In genomic region chr9:113350338-113350672, GRCh38 we compare ENCODE assay signal across 9 cellular contexts. TPM values are rescaled to one million over a fixed set of nuclear protein-coding genes. Genes with fewer than 3 reads are reported as not detected.
A peak's percentile ranks its signal among the peaks of the same experiment; 100 is the strongest.
DNase-seq lines count a peak whose midpoint lies in the region; ATAC-seq and TF ChIP-seq lines count a peak whose summit lies in the region.
"Had no signal": no experiment of that assay in that cellular context is flagged by ENCODE, and none has a peak within 500 bp of the region (broad histone marks: within the 10 kb centered on the region; RNA-seq: fewer than 3 reads in every experiment).

No MANE protein-coding gene starts in this region.

- H3K27me3 ChIP-seq in mucosa of stomach (ENCODE audit: control insufficient read depth, insufficient read depth, low read length) = peaks cover 5% of the 10 kb centered on the region
- H3K27me3 ChIP-seq in osteoblast (ENCODE audit: insufficient read depth, low read length) = peaks cover 57% of the 10 kb centered on the region
- H3K27me3 ChIP-seq: ovary had no signal

- H3K36me3 Mint-ChIP-seq in activated naive CD8-positive, alpha-beta T cell treated with anti-CD3 and anti-CD28 coated beads for 36 hours = peaks cover 4% of the 10 kb centered on the region

- peak overlapping the region; percentile 58 for H3K4me3 ChIP-seq in mucosa of stomach (ENCODE audit: low read length)
- H3K4me3 ChIP-seq in osteoblast (ENCODE audit: insufficient read depth, low read length) = no peak overlapping the region

- no peak for TF ChIP-seq CTCF in C4-2B (conservative IDR thresholded peaks at IDR 0.05)
- TF ChIP-seq CTCF in osteoblast (IDR thresholded peaks at IDR 0.05; ENCODE audit: extremely low read depth, low read depth, low read length) = no peak

- ATAC-seq in GM21529 (IDR thresholded peaks at IDR 0.05; ENCODE audit: unreplicated experiment) = peak; percentile 22
- ATAC-seq in HG02981 (IDR thresholded peaks at IDR 0.05; ENCODE audit: unreplicated experiment) = no peak

- H2AFZ ChIP-seq in osteoblast (ENCODE audit: low read length) = no peak overlapping the region

- DNase-seq in activated naive CD8-positive, alpha-beta T cell treated with anti-CD3 and anti-CD28 coated beads for 36 hours = peak; percentile 42
- no peak for DNase-seq in NK-92 treated with Interleukin-12 subunit alpha and Interleukin-12 subunit beta, amount 100 ng/mL, for 24 hours (lab: John Stamatoyannopoulos, UW)
- DNase-seq in NCI-H345 (lab: John Stamatoyannopoulos, UW) = no peak
- DNase-seq in osteoblast (ENCODE audit: insufficient read length, low spot score, missing footprints) = no peak
- DNase-seq: ovary had no signal

- no peaks in the 10 kb centered on the region for H3K9me3 Mint-ChIP-seq in activated naive CD8-positive, alpha-beta T cell treated with anti-CD3 and anti-CD28 coated beads for 36 hours

- H3K27ac ChIP-seq in C4-2B (peak overlapping the region; percentile 56; the same call in 1 of the 2 replicates), osteoblast (ENCODE audit: low read depth, low read length) (no peak overlapping the region)
- H3K27ac ChIP-seq: ovary had no signal

- H3K36me3 ChIP-seq in mucosa of stomach (ENCODE audit: control insufficient read depth, insufficient read depth, low read length) = no peaks in the 10 kb centered on the region
- no peaks in the 10 kb centered on the region for H3K36me3 ChIP-seq in osteoblast (ENCODE audit: insufficient read depth, low read length)
- H3K36me3 ChIP-seq: ovary had no signal

- peak overlapping the region; percentile 87 for H3K27ac Mint-ChIP-seq in activated naive CD8-positive, alpha-beta T cell treated with anti-CD3 and anti-CD28 coated beads for 36 hours

- peak overlapping the region; percentile 83 for H3K4me3 Mint-ChIP-seq in activated naive CD8-positive, alpha-beta T cell treated with anti-CD3 and anti-CD28 coated beads for 36 hours

- peak overlapping the region; percentile 78 for H3K9ac ChIP-seq in mucosa of stomach (ENCODE audit: low read length)

- H4K20me1 ChIP-seq in osteoblast (ENCODE audit: insufficient read depth, low read length) = no peaks in the 10 kb centered on the region

- H3K9me3 ChIP-seq in mucosa of stomach (ENCODE audit: control insufficient read depth, low read length) (no peaks in the 10 kb centered on the region), osteoblast (ENCODE audit: low read depth, low read length) (no peaks in the 10 kb centered on the region)
- H3K9me3 ChIP-seq: ovary had no signal

- H3K4me2 ChIP-seq in osteoblast (ENCODE audit: insufficient read depth, low read length) = no peak overlapping the region

- no peaks in the 10 kb centered on the region for H3K79me2 ChIP-seq in osteoblast (ENCODE audit: insufficient read depth, low read length)

- H3K27me3 Mint-ChIP-seq in activated naive CD8-positive, alpha-beta T cell treated with anti-CD3 and anti-CD28 coated beads for 36 hours = peaks cover 7% of the 10 kb centered on the region

- H3K4me1 Mint-ChIP-seq in activated naive CD8-positive, alpha-beta T cell treated with anti-CD3 and anti-CD28 coated beads for 36 hours = peaks cover 49% of the 10 kb centered on the region

- H3K4me1 ChIP-seq in mucosa of stomach (ENCODE audit: control insufficient read depth, insufficient read depth, low read length) (peaks cover 25% of the 10 kb centered on the region), osteoblast (ENCODE audit: insufficient read depth, low read length) (no peaks in the 10 kb centered on the region)

RNA-seq across cellular contexts. Expression of gene BSPRY, which starts 1.0 kb away (rescaled TPM):
- total RNA-seq in activated naive CD8-positive, alpha-beta T cell treated with anti-CD3 and anti-CD28 coated beads for 36 hours = 10 to 100 TPM; 11.7 to 12.2 TPM
- not detected in 2 replicates for total RNA-seq in osteoblast

RNA-seq across cellular contexts. Expression of gene WDR31, which starts 10.2 kb away (rescaled TPM):
- total RNA-seq in activated naive CD8-positive, alpha-beta T cell treated with anti-CD3 and anti-CD28 coated beads for 36 hours = 1 to 10 TPM; 2.4 to 2.9 TPM
- total RNA-seq in osteoblast = 1.4 and 2.4 TPM in 2 replicates

RNA-seq across cellular contexts. Expression of gene HDHD3, which starts 26.5 kb away (rescaled TPM):
- 10 to 100 TPM; 12.2 to 14.4 TPM for total RNA-seq in activated naive CD8-positive, alpha-beta T cell treated with anti-CD3 and anti-CD28 coated beads for 36 hours
- 7.2 and 15.6 TPM in 2 replicates for total RNA-seq in osteoblast

RNA-seq across cellular contexts. Expression of gene RNF183, which starts 47.1 kb away (rescaled TPM):
- not detected for total RNA-seq in activated naive CD8-positive, alpha-beta T cell treated with anti-CD3 and anti-CD28 coated beads for 36 hours
- not detected in 2 replicates for total RNA-seq in osteoblast

RNA-seq across cellular contexts. Expression of gene ALAD, which starts 50.8 kb away (rescaled TPM):
- 10 to 100 TPM; 12.9 to 14.9 TPM for total RNA-seq in activated naive CD8-positive, alpha-beta T cell treated with anti-CD3 and anti-CD28 coated beads for 36 hours
- total RNA-seq in osteoblast = 23.9 and 26.8 TPM in 2 replicates

Comparison
In these comparisons a context has a peak if more than half of its experiments do, and no peak if none do; other contexts are left out.
1. RNA of gene BSPRY, which starts 1.0 kb away (total RNA-seq): 11.7 to 12.2 TPM in activated naive CD8-positive, alpha-beta T cell treated with anti-CD3 and anti-CD28 coated beads for 36 hours; not detected in osteoblast; every median in the first group is over 10 times any median in the second.